Comparison of ENCODE assay signal across 16 cellular contexts in genomic region chr1:38512789-38513188, GRCh38.
DNase-seq lines count a peak whose midpoint lies in the region; ATAC-seq lines count a peak whose summit lies in the region.
"Had no signal": no experiment of that assay in that cellular context is flagged by ENCODE, and none has a peak within 500 bp of the region (broad histone marks: within the 10 kb centered on the region; RNA-seq: fewer than 3 reads in every experiment).

No MANE protein-coding gene starts in this region.

- DNase-seq in NCI-H1417 (lab: John Stamatoyannopoulos, UW) (peak; percentile 14 to 67 (median 29)), NCI-H1417 treated with DMSO at 0.1 percent for 48 hours (lab: John Stamatoyannopoulos, UW) (no peak), NCI-H345 (lab: John Stamatoyannopoulos, UW) (peak; percentile 85), ureter (ENCODE audit: low spot score) (peak; percentile 53), LoVo (ENCODE audit: low spot score) (no peak), HuH-7 (ENCODE audit: low spot score) (no peak)
- DNase-seq: activated naive CD4-positive, alpha-beta T cell; activated T-cell treated with anti-CD3 and anti-CD28 coated beads, Interleukin-2, amount 50 U/mL, for 1 hour; amniotic stem cell; CD8-positive, alpha-beta memory T cell; left ventricle myocardium superior; NCI-H2107; PC-9; T-helper 1 cell had no signal

- ATAC-seq in esophagus mucosa: peak; percentile 97
- ATAC-seq in HG03571 (IDR thresholded peaks at IDR 0.05; ENCODE audit: unreplicated experiment): no peak
- ATAC-seq: left ventricle myocardium superior had no signal

Comparison
In these comparisons a context has a peak if more than half of its experiments do, and no peak if none do; other contexts are left out.
1. DNase-seq: peak in NCI-H1417 (3 of 3), NCI-H345 (single experiment) and ureter (single experiment); none in NCI-H1417 treated with DMSO at 0.1 percent for 48 hours (single experiment), LoVo (single experiment) and HuH-7 (single experiment).